Comparison of ENCODE assay signal across 20 cellular contexts in genomic region chr1:192263436-192263835, GRCh38. TPM values are rescaled to one million over a fixed set of nuclear protein-coding genes. Genes with fewer than 3 reads are reported as not detected.
DNase-seq lines count a peak whose midpoint lies in the region; ATAC-seq, FAIRE-seq and TF ChIP-seq lines count a peak whose summit lies in the region.
"Had no signal": no experiment of that assay in that cellular context is flagged by ENCODE, and none has a peak within 500 bp of the region (broad histone marks: within the 10 kb centered on the region; RNA-seq: fewer than 3 reads in every experiment).

No MANE protein-coding gene starts in this region.

- no peak for ATAC-seq in effector memory CD8-positive, alpha-beta T cell (replicated peaks)
- ATAC-seq: activated CD4-positive, alpha-beta T cell treated with anti-CD3 and anti-CD28 coated beads for 36 hours; left lobe of liver; natural killer cell treated with Interleukin-12 subunit alpha and Interleukin-12 subunit beta and Interleukin-15 and Interleukin-18, amount 100 ng/mL, for 72 hours; stimulated activated naive CD8-positive, alpha-beta T cell treated with anti-CD3 and anti-CD28 coated beads, Interleukin-15, amount 100 ng/mL, for 72 hours had no signal

- H3K36me3 ChIP-seq in breast epithelium: no peaks in the 10 kb centered on the region
- H3K36me3 ChIP-seq in bronchial epithelial cell (ENCODE audit: control insufficient read depth, insufficient read depth, low read length): no peaks in the 10 kb centered on the region
- no peaks in the 10 kb centered on the region for H3K36me3 ChIP-seq in right atrium auricular region

- no peak overlapping the region for H3K27ac ChIP-seq in breast epithelium
- no peak overlapping the region for H3K27ac ChIP-seq in right atrium auricular region
- H3K27ac ChIP-seq: dorsolateral prefrontal cortex, hepatocyte had no signal

- DNase-seq in MCF 10A (ENCODE audit: unreplicated experiment): peak; percentile 47
- no peak for DNase-seq in breast epithelium (ENCODE audit: low spot score in 2 of 2)
- peak; percentile 25 for DNase-seq in bronchial epithelial cell (ENCODE audit: low read depth)
- peak; percentile 86 for DNase-seq in iris pigment epithelial cell (ENCODE audit: low read depth)
- no peak for DNase-seq in SK-N-DZ (ENCODE audit: low spot score)
- DNase-seq in stimulated activated CD4-positive, alpha-beta T cell treated with anti-CD3 and anti-CD28 coated beads, Interleukin-1b, Interleukin-23, amount 100 ng/mL, for 48 hours: no peak
- DNase-seq in effector memory CD8-positive, alpha-beta T cell: no peak
- no peak for DNase-seq in right atrium auricular region (ENCODE audit: low spot score)
- DNase-seq: 8988T; activated CD4-positive, alpha-beta T cell treated with anti-CD3 and anti-CD28 coated beads for 36 hours; dorsolateral prefrontal cortex; GOT3; NCI-H1436; NCI-H510A treated with DMSO at 0.1 percent for 48 hours; small intestine; stimulated activated naive CD8-positive, alpha-beta T cell treated with anti-CD3 and anti-CD28 coated beads, Interleukin-15, amount 100 ng/mL, for 72 hours; T-helper 1 cell had no signal

- H3K4me3 ChIP-seq in breast epithelium: no peak overlapping the region
- H3K4me3 ChIP-seq in bronchial epithelial cell (ENCODE audit: low read depth, low read length): no peak overlapping the region
- no peak overlapping the region for H3K4me3 ChIP-seq in right atrium auricular region
- H3K4me3 ChIP-seq: dorsolateral prefrontal cortex, hepatocyte had no signal

- H3K9me3 ChIP-seq in breast epithelium (no peaks in the 10 kb centered on the region), right atrium auricular region (no peaks in the 10 kb centered on the region)

- H3K27me3 Mint-ChIP-seq in MCF 10A (ENCODE audit: insufficient read depth, unreplicated experiment): no peaks in the 10 kb centered on the region
- no peaks in the 10 kb centered on the region for H3K27me3 Mint-ChIP-seq in effector memory CD8-positive, alpha-beta T cell
- H3K27me3 Mint-ChIP-seq: activated CD4-positive, alpha-beta T cell treated with anti-CD3 and anti-CD28 coated beads for 36 hours; natural killer cell treated with Interleukin-12 subunit alpha and Interleukin-12 subunit beta and Interleukin-15 and Interleukin-18, amount 100 ng/mL, for 72 hours; stimulated activated naive CD8-positive, alpha-beta T cell treated with anti-CD3 and anti-CD28 coated beads, Interleukin-15, amount 100 ng/mL, for 72 hours had no signal

- TF ChIP-seq POLR2A in breast epithelium (IDR thresholded peaks at IDR 0.05): no peak

- no peaks in the 10 kb centered on the region for H3K9me3 Mint-ChIP-seq in MCF 10A (ENCODE audit: unreplicated experiment)
- peaks cover 0 to 1% of the 10 kb centered on the region in 2 donors for H3K9me3 Mint-ChIP-seq in effector memory CD8-positive, alpha-beta T cell
- H3K9me3 Mint-ChIP-seq: stimulated activated naive CD8-positive, alpha-beta T cell treated with anti-CD3 and anti-CD28 coated beads, Interleukin-15, amount 100 ng/mL, for 72 hours had no signal

- TF ChIP-seq CTCF in MCF 10A (IDR thresholded peaks at IDR 0.05; ENCODE audit: unreplicated experiment) (no peak), breast epithelium (IDR thresholded peaks at IDR 0.05) (no peak), bronchial epithelial cell (IDR thresholded peaks at IDR 0.05; ENCODE audit: insufficient read depth, low read length, severe bottlenecking) (no peak), right atrium auricular region (IDR thresholded peaks at IDR 0.05) (no peak)

- no peak overlapping the region for H3K4me3 Mint-ChIP-seq in MCF 10A (ENCODE audit: unreplicated experiment)
- no peak overlapping the region for H3K4me3 Mint-ChIP-seq in effector memory CD8-positive, alpha-beta T cell
- H3K4me3 Mint-ChIP-seq: activated CD4-positive, alpha-beta T cell treated with anti-CD3 and anti-CD28 coated beads for 36 hours; natural killer cell treated with Interleukin-12 subunit alpha and Interleukin-12 subunit beta and Interleukin-15 and Interleukin-18, amount 100 ng/mL, for 72 hours; stimulated activated naive CD8-positive, alpha-beta T cell treated with anti-CD3 and anti-CD28 coated beads, Interleukin-15, amount 100 ng/mL, for 72 hours had no signal

- BruUV-seq in MCF 10A (replicated peaks; lab: Mats Ljungman, UMichigan): no TSS peak

- H3K36me3 Mint-ChIP-seq in MCF 10A (ENCODE audit: insufficient read depth, unreplicated experiment): no peaks in the 10 kb centered on the region
- no peaks in the 10 kb centered on the region for H3K36me3 Mint-ChIP-seq in effector memory CD8-positive, alpha-beta T cell (ENCODE audit: insufficient read depth)
- H3K36me3 Mint-ChIP-seq: natural killer cell treated with Interleukin-12 subunit alpha and Interleukin-12 subunit beta and Interleukin-15 and Interleukin-18, amount 100 ng/mL, for 72 hours had no signal

- POLR2A ChIA-PET in MCF 10A (lab: Yijun Ruan, JAX): no interaction called here

- peak overlapping the region; percentile 86 for H3K27ac Mint-ChIP-seq in MCF 10A (ENCODE audit: low read depth, unreplicated experiment)
- H3K27ac Mint-ChIP-seq in effector memory CD8-positive, alpha-beta T cell: no peak overlapping the region
- H3K27ac Mint-ChIP-seq: activated CD4-positive, alpha-beta T cell treated with anti-CD3 and anti-CD28 coated beads for 36 hours; natural killer cell treated with Interleukin-12 subunit alpha and Interleukin-12 subunit beta and Interleukin-15 and Interleukin-18, amount 100 ng/mL, for 72 hours; stimulated activated naive CD8-positive, alpha-beta T cell treated with anti-CD3 and anti-CD28 coated beads, Interleukin-15, amount 100 ng/mL, for 72 hours had no signal

- peaks cover 14% of the 10 kb centered on the region for H3K4me1 Mint-ChIP-seq in MCF 10A (ENCODE audit: insufficient read depth, unreplicated experiment)
- no peaks in the 10 kb centered on the region for H3K4me1 Mint-ChIP-seq in effector memory CD8-positive, alpha-beta T cell (ENCODE audit: low read depth in 2 of 2)
- H3K4me1 Mint-ChIP-seq: activated CD4-positive, alpha-beta T cell treated with anti-CD3 and anti-CD28 coated beads for 36 hours; stimulated activated naive CD8-positive, alpha-beta T cell treated with anti-CD3 and anti-CD28 coated beads, Interleukin-15, amount 100 ng/mL, for 72 hours had no signal

- intact Hi-C loops in MCF 10A (cut with micrococcal nuclease) (no loop called here), breast epithelium (cut with DNase I; ENCODE audit: low total_unique reads) (no loop called here)

- H3K4me1 ChIP-seq in breast epithelium (no peaks in the 10 kb centered on the region), right atrium auricular region (no peaks in the 10 kb centered on the region)

- FAIRE-seq in bronchial epithelial cell (lab: Jason Lieb, UNC): no peak
- FAIRE-seq: small intestine had no signal

- H3K27me3 ChIP-seq in breast epithelium: no peaks in the 10 kb centered on the region
- H3K27me3 ChIP-seq in bronchial epithelial cell (ENCODE audit: control insufficient read depth, insufficient read depth, low read length): no peaks in the 10 kb centered on the region
- H3K27me3 ChIP-seq in right atrium auricular region: no peaks in the 10 kb centered on the region
- H3K27me3 ChIP-seq: dorsolateral prefrontal cortex, hepatocyte had no signal

- CTCF ChIA-PET in MCF 10A (lab: Yijun Ruan, JAX): interaction anchor here (0.6 kb wide), 1 partner anchor 953 kb away, joined by 3 read pairs; no protein-coding TSS in a partner anchor

RNA-seq across cellular contexts. Expression of gene RGS21, which starts 53.4 kb away (rescaled TPM):
- total RNA-seq in MCF 10A (2022) (not detected in 2 replicates), breast epithelium (not detected), bronchial epithelial cell (not detected in 2 replicates), right atrium auricular region (not detected)
- not detected in 2 replicates for polyA plus RNA-seq in SK-N-DZ (2014; cell fraction: cytosol; rRNA removed)
- not detected in 2 replicates for polyA plus RNA-seq in SK-N-DZ (2014; cell fraction: nucleus; rRNA removed)
- total RNA-seq: activated CD4-positive, alpha-beta T cell treated with anti-CD3 and anti-CD28 coated beads for 36 hours; dorsolateral prefrontal cortex; hepatocyte; left lobe of liver; natural killer cell treated with Interleukin-12 subunit alpha and Interleukin-12 subunit beta and Interleukin-15 and Interleukin-18, amount 100 ng/mL, for 72 hours had no signal
- polyA plus RNA-seq: hepatocyte, small intestine had no signal

Comparison
In these comparisons a context has a peak if more than half of its experiments do, and no peak if none do; other contexts are left out.
1. DNase-seq: peak in MCF 10A (single experiment), bronchial epithelial cell (single experiment) and iris pigment epithelial cell (single experiment); none in breast epithelium (0 of 2), SK-N-DZ (single experiment), stimulated activated CD4-positive, alpha-beta T cell treated with anti-CD3 and anti-CD28 coated beads, Interleukin-1b, Interleukin-23, amount 100 ng/mL, for 48 hours (single experiment), effector memory CD8-positive, alpha-beta T cell (0 of 3) and right atrium auricular region (single experiment).